ENCODE assay signal across 1 cellular context in the genomic region with DNA sequence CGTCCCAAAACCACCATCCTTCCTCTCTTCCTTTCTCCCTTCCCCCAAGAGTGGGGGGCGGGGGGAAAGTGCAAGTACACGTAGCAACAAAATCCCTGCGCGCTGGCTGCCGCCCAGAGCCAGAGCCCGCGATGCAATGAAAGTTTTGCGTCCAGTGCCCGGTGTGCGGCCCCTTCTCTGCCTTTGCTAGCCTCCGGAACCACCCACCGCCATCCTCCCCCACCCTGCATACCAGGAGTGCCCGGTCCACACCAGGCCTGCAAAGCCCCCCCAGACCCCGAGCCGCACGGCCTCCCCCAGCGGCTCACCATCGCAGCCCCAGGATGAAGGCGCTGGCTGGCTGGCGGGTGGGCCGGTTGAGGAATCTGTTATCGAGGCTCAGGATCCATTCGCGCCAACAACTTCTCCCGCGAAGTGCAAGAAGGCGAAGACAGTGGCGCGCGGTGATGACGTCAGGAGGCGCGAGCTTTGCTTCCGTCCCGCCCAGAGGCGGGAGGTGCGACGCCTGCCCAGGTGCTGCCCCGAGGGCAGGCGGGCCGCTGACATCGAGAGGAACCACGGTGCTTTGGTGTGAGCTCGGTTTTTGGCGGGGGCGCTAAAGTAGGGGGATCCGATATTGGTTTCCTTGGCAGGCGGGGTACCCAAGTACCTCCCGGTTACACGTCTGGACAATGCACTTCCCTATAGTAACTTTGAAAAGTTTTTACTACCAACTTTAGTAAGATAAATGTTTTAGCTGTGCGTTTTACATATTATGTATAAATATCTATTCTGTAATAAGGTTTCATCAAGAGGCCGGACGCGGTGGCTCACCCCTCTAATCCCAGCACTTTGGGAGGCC.
TF ChIP-seq lines count a peak whose summit lies in the region.

A gene with protein sequence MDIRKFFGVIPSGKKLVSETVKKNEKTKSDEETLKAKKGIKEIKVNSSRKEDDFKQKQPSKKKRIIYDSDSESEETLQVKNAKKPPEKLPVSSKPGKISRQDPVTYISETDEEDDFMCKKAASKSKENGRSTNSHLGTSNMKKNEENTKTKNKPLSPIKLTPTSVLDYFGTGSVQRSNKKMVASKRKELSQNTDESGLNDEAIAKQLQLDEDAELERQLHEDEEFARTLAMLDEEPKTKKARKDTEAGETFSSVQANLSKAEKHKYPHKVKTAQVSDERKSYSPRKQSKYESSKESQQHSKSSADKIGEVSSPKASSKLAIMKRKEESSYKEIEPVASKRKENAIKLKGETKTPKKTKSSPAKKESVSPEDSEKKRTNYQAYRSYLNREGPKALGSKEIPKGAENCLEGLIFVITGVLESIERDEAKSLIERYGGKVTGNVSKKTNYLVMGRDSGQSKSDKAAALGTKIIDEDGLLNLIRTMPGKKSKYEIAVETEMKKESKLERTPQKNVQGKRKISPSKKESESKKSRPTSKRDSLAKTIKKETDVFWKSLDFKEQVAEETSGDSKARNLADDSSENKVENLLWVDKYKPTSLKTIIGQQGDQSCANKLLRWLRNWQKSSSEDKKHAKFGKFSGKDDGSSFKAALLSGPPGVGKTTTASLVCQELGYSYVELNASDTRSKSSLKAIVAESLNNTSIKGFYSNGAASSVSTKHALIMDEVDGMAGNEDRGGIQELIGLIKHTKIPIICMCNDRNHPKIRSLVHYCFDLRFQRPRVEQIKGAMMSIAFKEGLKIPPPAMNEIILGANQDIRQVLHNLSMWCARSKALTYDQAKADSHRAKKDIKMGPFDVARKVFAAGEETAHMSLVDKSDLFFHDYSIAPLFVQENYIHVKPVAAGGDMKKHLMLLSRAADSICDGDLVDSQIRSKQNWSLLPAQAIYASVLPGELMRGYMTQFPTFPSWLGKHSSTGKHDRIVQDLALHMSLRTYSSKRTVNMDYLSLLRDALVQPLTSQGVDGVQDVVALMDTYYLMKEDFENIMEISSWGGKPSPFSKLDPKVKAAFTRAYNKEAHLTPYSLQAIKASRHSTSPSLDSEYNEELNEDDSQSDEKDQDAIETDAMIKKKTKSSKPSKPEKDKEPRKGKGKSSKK (minus strand): TSS at position 432 of the 841 bp plus-strand sequence. CDS start 121 bp downstream, at position 311.

TF ChIP-seq in HepG2, 621 proteins besides CTCF, POLR2A, EP300 and RAD21 (continued from another document and continues in another):
- TF ChIP-seq, protein P1, sequence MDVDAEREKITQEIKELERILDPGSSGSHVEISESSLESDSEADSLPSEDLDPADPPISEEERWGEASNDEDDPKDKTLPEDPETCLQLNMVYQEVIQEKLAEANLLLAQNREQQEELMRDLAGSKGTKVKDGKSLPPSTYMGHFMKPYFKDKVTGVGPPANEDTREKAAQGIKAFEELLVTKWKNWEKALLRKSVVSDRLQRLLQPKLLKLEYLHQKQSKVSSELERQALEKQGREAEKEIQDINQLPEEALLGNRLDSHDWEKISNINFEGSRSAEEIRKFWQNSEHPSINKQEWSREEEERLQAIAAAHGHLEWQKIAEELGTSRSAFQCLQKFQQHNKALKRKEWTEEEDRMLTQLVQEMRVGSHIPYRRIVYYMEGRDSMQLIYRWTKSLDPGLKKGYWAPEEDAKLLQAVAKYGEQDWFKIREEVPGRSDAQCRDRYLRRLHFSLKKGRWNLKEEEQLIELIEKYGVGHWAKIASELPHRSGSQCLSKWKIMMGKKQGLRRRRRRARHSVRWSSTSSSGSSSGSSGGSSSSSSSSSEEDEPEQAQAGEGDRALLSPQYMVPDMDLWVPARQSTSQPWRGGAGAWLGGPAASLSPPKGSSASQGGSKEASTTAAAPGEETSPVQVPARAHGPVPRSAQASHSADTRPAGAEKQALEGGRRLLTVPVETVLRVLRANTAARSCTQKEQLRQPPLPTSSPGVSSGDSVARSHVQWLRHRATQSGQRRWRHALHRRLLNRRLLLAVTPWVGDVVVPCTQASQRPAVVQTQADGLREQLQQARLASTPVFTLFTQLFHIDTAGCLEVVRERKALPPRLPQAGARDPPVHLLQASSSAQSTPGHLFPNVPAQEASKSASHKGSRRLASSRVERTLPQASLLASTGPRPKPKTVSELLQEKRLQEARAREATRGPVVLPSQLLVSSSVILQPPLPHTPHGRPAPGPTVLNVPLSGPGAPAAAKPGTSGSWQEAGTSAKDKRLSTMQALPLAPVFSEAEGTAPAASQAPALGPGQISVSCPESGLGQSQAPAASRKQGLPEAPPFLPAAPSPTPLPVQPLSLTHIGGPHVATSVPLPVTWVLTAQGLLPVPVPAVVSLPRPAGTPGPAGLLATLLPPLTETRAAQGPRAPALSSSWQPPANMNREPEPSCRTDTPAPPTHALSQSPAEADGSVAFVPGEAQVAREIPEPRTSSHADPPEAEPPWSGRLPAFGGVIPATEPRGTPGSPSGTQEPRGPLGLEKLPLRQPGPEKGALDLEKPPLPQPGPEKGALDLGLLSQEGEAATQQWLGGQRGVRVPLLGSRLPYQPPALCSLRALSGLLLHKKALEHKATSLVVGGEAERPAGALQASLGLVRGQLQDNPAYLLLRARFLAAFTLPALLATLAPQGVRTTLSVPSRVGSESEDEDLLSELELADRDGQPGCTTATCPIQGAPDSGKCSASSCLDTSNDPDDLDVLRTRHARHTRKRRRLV (CRISPR knock-in tag; IDR thresholded peaks at IDR 0.05), result peak; percentile 91
- TF ChIP-seq KMT2B (CRISPR knock-in tag; IDR thresholded peaks at IDR 0.05) (peak; percentile 100), NR2C2 (CRISPR knock-in tag; IDR thresholded peaks at IDR 0.05; ENCODE audit: borderline replicate concordance) (peak; percentile 78), SP1 (IDR thresholded peaks at IDR 0.05) (no peak), SP1 (CRISPR knock-in tag; IDR thresholded peaks at IDR 0.05) (peak; percentile 88), YEATS2 (CRISPR knock-in tag; IDR thresholded peaks at IDR 0.05; ENCODE audit: borderline replicate concordance) (peak; percentile 97), HDAC2 (CRISPR knock-in tag; IDR thresholded peaks at IDR 0.05) (peak; percentile 96), ZNF207 (IDR thresholded peaks at IDR 0.05; ENCODE audit: borderline replicate concordance) (no peak), ZNF615 (CRISPR knock-in tag; IDR thresholded peaks at IDR 0.05; ENCODE audit: borderline replicate concordance) (peak; percentile 60; the same call in 1 of the 2 replicates), PHB2 (IDR thresholded peaks at IDR 0.05; ENCODE audit: partially characterized antibody) (no peak), CCDC6 (CRISPR knock-in tag; IDR thresholded peaks at IDR 0.05) (peak; percentile 98), MYC (CRISPR knock-in tag; IDR thresholded peaks at IDR 0.05; ENCODE audit: borderline replicate concordance) (peak; percentile 89; the same call in 1 of the 2 replicates), POLR2AphosphoS5 (IDR thresholded peaks at IDR 0.05; ENCODE audit: low read depth, low read length) (peak; percentile 74), HDAC6 (IDR thresholded peaks at IDR 0.05; ENCODE audit: low read depth, low read length) (no peak), PLRG1 (conservative IDR thresholded peaks at IDR 0.05) (no peak), ZMYM3 (CRISPR knock-in tag; IDR thresholded peaks at IDR 0.05) (peak; percentile 78), NR3C1 (CRISPR knock-in tag; IDR thresholded peaks at IDR 0.05) (no peak), BORCS8-MEF2B (CRISPR knock-in tag; IDR thresholded peaks at IDR 0.05) (peak; percentile 99), SMAD9 (CRISPR knock-in tag; IDR thresholded peaks at IDR 0.05) (peak; percentile 93), MXD4 (CRISPR knock-in tag; IDR thresholded peaks at IDR 0.05) (peak; percentile 91), PHF21A (CRISPR knock-in tag; IDR thresholded peaks at IDR 0.05) (peak; percentile 79), MED1 (CRISPR knock-in tag; IDR thresholded peaks at IDR 0.05) (peak; percentile 91)
- TF ChIP-seq, protein P2, sequence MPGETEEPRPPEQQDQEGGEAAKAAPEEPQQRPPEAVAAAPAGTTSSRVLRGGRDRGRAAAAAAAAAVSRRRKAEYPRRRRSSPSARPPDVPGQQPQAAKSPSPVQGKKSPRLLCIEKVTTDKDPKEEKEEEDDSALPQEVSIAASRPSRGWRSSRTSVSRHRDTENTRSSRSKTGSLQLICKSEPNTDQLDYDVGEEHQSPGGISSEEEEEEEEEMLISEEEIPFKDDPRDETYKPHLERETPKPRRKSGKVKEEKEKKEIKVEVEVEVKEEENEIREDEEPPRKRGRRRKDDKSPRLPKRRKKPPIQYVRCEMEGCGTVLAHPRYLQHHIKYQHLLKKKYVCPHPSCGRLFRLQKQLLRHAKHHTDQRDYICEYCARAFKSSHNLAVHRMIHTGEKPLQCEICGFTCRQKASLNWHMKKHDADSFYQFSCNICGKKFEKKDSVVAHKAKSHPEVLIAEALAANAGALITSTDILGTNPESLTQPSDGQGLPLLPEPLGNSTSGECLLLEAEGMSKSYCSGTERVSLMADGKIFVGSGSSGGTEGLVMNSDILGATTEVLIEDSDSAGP (CRISPR knock-in tag; IDR thresholded peaks at IDR 0.05; ENCODE audit: borderline replicate concordance), result peak; percentile 93
- TF ChIP-seq, protein P3, sequence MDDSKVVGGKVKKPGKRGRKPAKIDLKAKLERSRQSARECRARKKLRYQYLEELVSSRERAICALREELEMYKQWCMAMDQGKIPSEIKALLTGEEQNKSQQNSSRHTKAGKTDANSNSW (CRISPR knock-in tag; IDR thresholded peaks at IDR 0.05; ENCODE audit: borderline replicate concordance), result peak; percentile 97
- TF ChIP-seq, protein P4, sequence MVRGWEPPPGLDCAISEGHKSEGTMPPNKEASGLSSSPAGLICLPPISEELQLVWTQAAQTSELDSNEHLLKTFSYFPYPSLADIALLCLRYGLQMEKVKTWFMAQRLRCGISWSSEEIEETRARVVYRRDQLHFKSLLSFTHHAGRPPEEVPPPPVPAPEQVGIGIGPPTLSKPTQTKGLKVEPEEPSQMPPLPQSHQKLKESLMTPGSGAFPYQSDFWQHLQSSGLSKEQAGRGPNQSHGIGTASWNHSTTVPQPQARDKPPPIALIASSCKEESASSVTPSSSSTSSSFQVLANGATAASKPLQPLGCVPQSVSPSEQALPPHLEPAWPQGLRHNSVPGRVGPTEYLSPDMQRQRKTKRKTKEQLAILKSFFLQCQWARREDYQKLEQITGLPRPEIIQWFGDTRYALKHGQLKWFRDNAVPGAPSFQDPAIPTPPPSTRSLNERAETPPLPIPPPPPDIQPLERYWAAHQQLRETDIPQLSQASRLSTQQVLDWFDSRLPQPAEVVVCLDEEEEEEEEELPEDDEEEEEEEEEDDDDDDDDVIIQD (CRISPR knock-in tag; IDR thresholded peaks at IDR 0.05; ENCODE audit: low read depth), result no peak; the same call in 1 of the 2 replicates
- TF ChIP-seq, protein P5, sequence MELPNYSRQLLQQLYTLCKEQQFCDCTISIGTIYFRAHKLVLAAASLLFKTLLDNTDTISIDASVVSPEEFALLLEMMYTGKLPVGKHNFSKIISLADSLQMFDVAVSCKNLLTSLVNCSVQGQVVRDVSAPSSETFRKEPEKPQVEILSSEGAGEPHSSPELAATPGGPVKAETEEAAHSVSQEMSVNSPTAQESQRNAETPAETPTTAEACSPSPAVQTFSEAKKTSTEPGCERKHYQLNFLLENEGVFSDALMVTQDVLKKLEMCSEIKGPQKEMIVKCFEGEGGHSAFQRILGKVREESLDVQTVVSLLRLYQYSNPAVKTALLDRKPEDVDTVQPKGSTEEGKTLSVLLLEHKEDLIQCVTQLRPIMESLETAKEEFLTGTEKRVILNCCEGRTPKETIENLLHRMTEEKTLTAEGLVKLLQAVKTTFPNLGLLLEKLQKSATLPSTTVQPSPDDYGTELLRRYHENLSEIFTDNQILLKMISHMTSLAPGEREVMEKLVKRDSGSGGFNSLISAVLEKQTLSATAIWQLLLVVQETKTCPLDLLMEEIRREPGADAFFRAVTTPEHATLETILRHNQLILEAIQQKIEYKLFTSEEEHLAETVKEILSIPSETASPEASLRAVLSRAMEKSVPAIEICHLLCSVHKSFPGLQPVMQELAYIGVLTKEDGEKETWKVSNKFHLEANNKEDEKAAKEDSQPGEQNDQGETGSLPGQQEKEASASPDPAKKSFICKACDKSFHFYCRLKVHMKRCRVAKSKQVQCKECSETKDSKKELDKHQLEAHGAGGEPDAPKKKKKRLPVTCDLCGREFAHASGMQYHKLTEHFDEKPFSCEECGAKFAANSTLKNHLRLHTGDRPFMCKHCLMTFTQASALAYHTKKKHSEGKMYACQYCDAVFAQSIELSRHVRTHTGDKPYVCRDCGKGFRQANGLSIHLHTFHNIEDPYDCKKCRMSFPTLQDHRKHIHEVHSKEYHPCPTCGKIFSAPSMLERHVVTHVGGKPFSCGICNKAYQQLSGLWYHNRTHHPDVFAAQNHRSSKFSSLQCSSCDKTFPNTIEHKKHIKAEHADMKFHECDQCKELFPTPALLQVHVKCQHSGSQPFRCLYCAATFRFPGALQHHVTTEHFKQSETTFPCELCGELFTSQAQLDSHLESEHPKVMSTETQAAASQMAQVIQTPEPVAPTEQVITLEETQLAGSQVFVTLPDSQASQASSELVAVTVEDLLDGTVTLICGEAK (IDR thresholded peaks at IDR 0.05), result no peak
- TF ChIP-seq, protein P5 (CRISPR knock-in tag; IDR thresholded peaks at IDR 0.05), result peak; percentile 86; the same call in 1 of the 2 replicates
- TF ChIP-seq, protein P6, sequence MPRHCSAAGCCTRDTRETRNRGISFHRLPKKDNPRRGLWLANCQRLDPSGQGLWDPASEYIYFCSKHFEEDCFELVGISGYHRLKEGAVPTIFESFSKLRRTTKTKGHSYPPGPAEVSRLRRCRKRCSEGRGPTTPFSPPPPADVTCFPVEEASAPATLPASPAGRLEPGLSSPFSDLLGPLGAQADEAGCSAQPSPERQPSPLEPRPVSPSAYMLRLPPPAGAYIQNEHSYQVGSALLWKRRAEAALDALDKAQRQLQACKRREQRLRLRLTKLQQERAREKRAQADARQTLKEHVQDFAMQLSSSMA (CRISPR knock-in tag; IDR thresholded peaks at IDR 0.05), result peak; percentile 95; the same call in 1 of the 2 replicates
